Comparison of ENCODE assay signal across 17 cellular contexts in genomic region chr19:6292006-6292405, GRCh38. TPM values are rescaled to one million over a fixed set of nuclear protein-coding genes. Genes with fewer than 3 reads are reported as not detected.
"Had no signal": no experiment of that assay in that cellular context is flagged by ENCODE, and none has a peak within 500 bp of the region (broad histone marks: within the 10 kb centered on the region; RNA-seq: fewer than 3 reads in every experiment).

No MANE protein-coding gene starts in this region.

- H3K4me3 ChIP-seq: esophagus muscularis mucosa, ovary, thoracic aorta had no signal

- DNase-seq: activated CD4-positive, alpha-beta T cell treated with anti-CD3 and anti-CD28 coated beads, Interleukin-2, amount 10 ng/mL, durations not matched to agents 24 days and 14 days; activated effector memory CD4-positive, alpha-beta T cell treated with anti-CD3 and anti-CD28 coated beads, Interleukin-2, amount 50 U/mL, for 16 hours; activated T-cell treated with anti-CD3 and anti-CD28 coated beads, Interleukin-2, amount 50 U/mL, for 24 hours; anterior cingulate cortex; head of caudate nucleus; left ventricle myocardium superior; mesendoderm; ovary; stimulated activated CD4-positive, alpha-beta T cell treated with anti-CD3 and anti-CD28 coated beads, Interleukin-2, amount 100 ng/mL, for 48 hours had no signal

- H3K36me3 ChIP-seq: esophagus muscularis mucosa, ovary, thoracic aorta had no signal

- ATAC-seq: activated naive CD4-positive, alpha-beta T cell treated with anti-CD3 and anti-CD28 coated beads, Interleukin-2, amount 50 U/mL, for 72 hours; left ventricle myocardium superior; WTC11 had no signal

- H3K27me3 Mint-ChIP-seq: activated T-cell treated with anti-CD3 and anti-CD28 coated beads, Interleukin-2, amount 50 U/mL, for 24 hours; stimulated activated naive CD8-positive, alpha-beta T cell treated with anti-CD3 and anti-CD28 coated beads, Interleukin-15, Interleukin-2, amounts not matched to agents 100 ng/mL and 50 ng/mL, for 24 hours had no signal

- H3K27me3 ChIP-seq: esophagus muscularis mucosa, ovary had no signal

- H3K4me1 Mint-ChIP-seq: activated CD4-positive, alpha-beta T cell treated with anti-CD3 and anti-CD28 coated beads, Interleukin-2, amount 10 ng/mL, durations not matched to agents 24 days and 14 days; WTC11 had no signal

- H3K4me1 ChIP-seq: esophagus muscularis mucosa had no signal

- H3K4me3 Mint-ChIP-seq: activated CD4-positive, alpha-beta T cell treated with anti-CD3 and anti-CD28 coated beads, Interleukin-2, amount 10 ng/mL, durations not matched to agents 24 days and 14 days; activated T-cell treated with anti-CD3 and anti-CD28 coated beads, Interleukin-2, amount 50 U/mL, for 24 hours; stimulated activated naive CD8-positive, alpha-beta T cell treated with anti-CD3 and anti-CD28 coated beads, Interleukin-15, Interleukin-2, amounts not matched to agents 100 ng/mL and 50 ng/mL, for 24 hours; T-helper 1 cell treated with Interleukin-12 subunit alpha and Interleukin-12 subunit beta and Interleukin-4 antibody, amounts not matched to agents 30 μg/mL and 1 μg/mL, for 36 hours; WTC11 had no signal

- H3K27ac ChIP-seq: esophagus muscularis mucosa, ovary, thoracic aorta had no signal

- H3K27ac Mint-ChIP-seq: activated CD4-positive, alpha-beta T cell treated with anti-CD3 and anti-CD28 coated beads, Interleukin-2, amount 10 ng/mL, durations not matched to agents 24 days and 14 days; activated naive CD4-positive, alpha-beta T cell treated with anti-CD3 and anti-CD28 coated beads, Interleukin-2, amount 50 U/mL, for 72 hours; activated T-cell treated with anti-CD3 and anti-CD28 coated beads, Interleukin-2, amount 50 U/mL, for 24 hours; stimulated activated naive CD8-positive, alpha-beta T cell treated with anti-CD3 and anti-CD28 coated beads, Interleukin-15, Interleukin-2, amounts not matched to agents 100 ng/mL and 50 ng/mL, for 24 hours; T-helper 1 cell treated with Interleukin-12 subunit alpha and Interleukin-12 subunit beta and Interleukin-4 antibody, amounts not matched to agents 30 μg/mL and 1 μg/mL, for 36 hours; WTC11 had no signal

RNA-seq across cellular contexts. Expression of gene ACER1, which starts 41.4 kb away (rescaled TPM):
- total RNA-seq: chondrocyte, esophagus muscularis mucosa, left ventricle myocardium superior, thoracic aorta, urinary bladder, WTC11 had no signal
